ENCODE assay signal across 1 cellular context in genomic region chr3:12423918-12424634, GRCh38.
TF ChIP-seq lines count a peak whose summit lies in the region.

No MANE protein-coding gene starts in this region.

TF ChIP-seq in GM23338, 12 proteins besides CTCF, POLR2A, EP300 and RAD21 (continued from another document):
- TF ChIP-seq REST (IDR thresholded peaks at IDR 0.05; ENCODE audit: unreplicated experiment) (no peak), POLR2AphosphoS5 (IDR thresholded peaks at IDR 0.05; ENCODE audit: low read depth) (no peak)
